1 cellular context compared by ENCODE assay signal in the genomic region with DNA sequence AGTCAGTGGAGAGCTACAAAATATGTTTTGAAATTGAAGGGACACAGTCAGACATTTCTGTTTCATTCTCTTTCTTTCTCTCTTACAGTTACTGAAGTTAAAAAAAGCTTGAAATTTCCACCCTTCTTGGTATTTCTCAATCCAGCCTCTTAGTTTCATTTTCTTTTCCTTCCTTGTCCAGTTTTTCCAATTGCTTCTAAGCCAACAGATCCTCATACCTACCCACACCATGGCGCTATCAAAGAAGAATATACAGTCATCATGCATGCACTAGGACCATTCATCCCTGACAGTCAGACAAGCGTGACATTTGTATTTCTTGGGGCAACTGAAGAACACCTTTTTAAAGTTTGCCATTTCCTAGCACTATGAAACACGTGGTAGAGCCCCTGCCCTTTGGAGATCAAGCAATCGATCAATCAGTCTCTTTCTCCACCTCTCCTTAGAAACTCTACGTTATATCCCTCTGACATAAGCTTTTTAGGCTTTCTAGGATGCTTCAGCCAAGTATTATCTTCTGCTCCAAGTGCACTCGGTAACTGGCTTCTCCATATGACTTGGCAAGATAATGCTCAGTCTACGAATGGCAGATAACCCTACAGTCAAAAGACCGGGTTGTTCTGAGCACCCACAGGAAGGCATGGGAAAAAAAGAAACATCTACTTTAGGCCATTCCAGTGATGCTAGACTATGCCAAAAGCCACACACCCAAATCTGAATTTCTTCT.
TF ChIP-seq lines count a peak whose summit lies in the region.

No MANE protein-coding gene starts in this region.

TF ChIP-seq in K562, 482 proteins besides CTCF, POLR2A, EP300 and RAD21 (continued from another document):
- TF ChIP-seq ZSCAN29 (IDR thresholded peaks at IDR 0.05) (peak; percentile 21; the same call in 1 of the 2 replicates), EP400 (IDR thresholded peaks at IDR 0.05) (peak; percentile 32; the same call in 1 of the 2 replicates), FOSL1 (tag; conservative IDR thresholded peaks at IDR 0.05) (peak; percentile 58), STAT5A (IDR thresholded peaks at IDR 0.05; ENCODE audit: borderline replicate concordance, low read length) (peak; percentile 74; the same call in 1 of the 2 replicates)
